Comparison of ENCODE assay signal across 23 cellular contexts in genomic region chr6:139330271-139330670, GRCh38. TPM values are rescaled to one million over a fixed set of nuclear protein-coding genes. Genes with fewer than 3 reads are reported as not detected.
DNase-seq lines count a peak whose midpoint lies in the region; ATAC-seq, FAIRE-seq and TF ChIP-seq lines count a peak whose summit lies in the region.
"Had no signal": no experiment of that assay in that cellular context is flagged by ENCODE, and none has a peak within 500 bp of the region (broad histone marks: within the 10 kb centered on the region; RNA-seq: fewer than 3 reads in every experiment).

No MANE protein-coding gene starts in this region.

- CTCF ChIA-PET in CD8-positive, alpha-beta T cell (lab: Charles Lee): interaction anchor here (1.0 to 1.2 kb wide), 2 partner anchors 18 to 111 kb away, joined by 3 to 4 read pairs; no protein-coding TSS in a partner anchor

- no peaks in the 10 kb centered on the region for H3K79me2 ChIP-seq in OCI-LY1 (ENCODE audit: insufficient read depth, low read length)

- peaks cover 15% of the 10 kb centered on the region for H3K4me1 Mint-ChIP-seq in CD8-positive, alpha-beta T cell (ENCODE audit: low read depth)

- ATAC-seq in CD8-positive, alpha-beta T cell: no peak
- ATAC-seq in GM18909 (IDR thresholded peaks at IDR 0.05; ENCODE audit: poor library complexity, unreplicated experiment): no peak
- ATAC-seq in GM19452 (IDR thresholded peaks at IDR 0.05; ENCODE audit: unreplicated experiment): no peak
- ATAC-seq: GM12878 had no signal

- H3F3A ChIP-seq in OCI-LY1 (ENCODE audit: insufficient read depth, low read length): peaks cover 12% of the 10 kb centered on the region; the same call in 1 of the 2 replicates

- H3K9me3 ChIP-seq in OCI-LY1 (ENCODE audit: low read length) (no peaks in the 10 kb centered on the region; the same call in 1 of the 2 replicates), uterus (no peaks in the 10 kb centered on the region)
- no peaks in the 10 kb centered on the region for H3K9me3 ChIP-seq in CD8-positive, alpha-beta T cell (ENCODE audit: low read length)
- H3K9me3 ChIP-seq: MG63 had no signal

- POLR2A ChIA-PET in CD8-positive, alpha-beta T cell (lab: Charles Lee): no interaction called here

- no peaks in the 10 kb centered on the region for H3K27me3 Mint-ChIP-seq in CD8-positive, alpha-beta T cell (ENCODE audit: low read depth)

- intact Hi-C loops in CD8-positive, alpha-beta T cell (cut with DNase I, micrococcal nuclease): no loop called here
- intact Hi-C loops in uterus (cut with DNase I; ENCODE audit: low total_unique reads): no loop called here

- no peaks in the 10 kb centered on the region for H3K27me3 ChIP-seq in OCI-LY1 (ENCODE audit: insufficient read depth, low read length)
- H3K27me3 ChIP-seq in CD8-positive, alpha-beta T cell (ENCODE audit: insufficient read depth, low read length): no peaks in the 10 kb centered on the region
- no peaks in the 10 kb centered on the region for H3K27me3 ChIP-seq in uterus
- H3K27me3 ChIP-seq: MG63 had no signal

- H3K9ac ChIP-seq in OCI-LY1 (ENCODE audit: low read length): 0 out of 2 replicates have a peak overlapping the region, but pooled peaks have one; percentile 14

- no peaks in the 10 kb centered on the region for H3K36me3 Mint-ChIP-seq in CD8-positive, alpha-beta T cell

- DNase-seq in GM12891 (ENCODE audit: insufficient read length, low spot score) (no peak), cerebellar cortex (ENCODE audit: low spot score) (peak; percentile 10), uterus (no peak)
- DNase-seq in CD8-positive, alpha-beta T cell: no peak
- DNase-seq: ACHN; COR-L47; DMS 273 treated with DMSO at 0.1 percent for 48 hours; H7; MG63; NCI-H1092 treated with DMSO at 0.1 percent for 48 hours; NCI-H146; NCI-H2029 treated with DMSO at 0.1 percent for 48 hours; NCI-H2171; NCI-H446 treated with DMSO at 0.1 percent for 48 hours; NK-92 treated with Interleukin-12 subunit alpha and Interleukin-12 subunit beta, amount 100 ng/mL, for 24 hours; OCI-M1; Right ventricle myocardium superior had no signal

- H3K36me3 ChIP-seq in OCI-LY1 (ENCODE audit: insufficient read depth, low read length): no peaks in the 10 kb centered on the region
- H3K36me3 ChIP-seq in CD8-positive, alpha-beta T cell (ENCODE audit: insufficient read depth, low read length): no peaks in the 10 kb centered on the region
- H3K36me3 ChIP-seq in uterus: no peaks in the 10 kb centered on the region
- H3K36me3 ChIP-seq: MG63 had no signal

- H3K4me2 ChIP-seq in OCI-LY1 (ENCODE audit: low read length): peak overlapping the region; percentile 15; the same call in 1 of the 2 replicates

- no peaks in the 10 kb centered on the region for H3K9me3 Mint-ChIP-seq in CD8-positive, alpha-beta T cell

- FAIRE-seq in GM12891 (lab: Jason Lieb, UNC): peak; percentile 78
- FAIRE-seq: GM12878, GM18507 had no signal

- no peaks in the 10 kb centered on the region for H3K9me2 ChIP-seq in OCI-LY1 (ENCODE audit: low read depth, low read length)

- TF ChIP-seq CTCF in OCI-LY1 (IDR thresholded peaks at IDR 0.05; ENCODE audit: low read length) (no peak), uterus (IDR thresholded peaks at IDR 0.05) (no peak)
- no peak for TF ChIP-seq CTCF in CD8-positive, alpha-beta T cell (IDR thresholded peaks at IDR 0.05)

- H3K4me3 Mint-ChIP-seq in CD8-positive, alpha-beta T cell: no peak overlapping the region
- H3K4me3 Mint-ChIP-seq: T-helper 1 cell treated with Interleukin-12 subunit alpha and Interleukin-12 subunit beta and Interleukin-4 antibody, amounts not matched to agents 30 μg/mL and 1 μg/mL, for 36 hours had no signal

- TF ChIP-seq POLR2A in GM12891 (IDR thresholded peaks at IDR 0.05; ENCODE audit: low read depth, low read length): no peak
- TF ChIP-seq POLR2A in uterus (IDR thresholded peaks at IDR 0.05): no peak

- H3K4me3 ChIP-seq in OCI-LY1 (ENCODE audit: low read depth, low read length, poor library complexity, severe bottlenecking) (no peak overlapping the region), uterus (no peak overlapping the region)
- no peak overlapping the region for H3K4me3 ChIP-seq in CD8-positive, alpha-beta T cell (ENCODE audit: low read depth, low read length)
- H3K4me3 ChIP-seq: GM12878, MG63 had no signal

- no peak overlapping the region for H3K27ac Mint-ChIP-seq in CD8-positive, alpha-beta T cell
- H3K27ac Mint-ChIP-seq: T-helper 1 cell treated with Interleukin-12 subunit alpha and Interleukin-12 subunit beta and Interleukin-4 antibody, amounts not matched to agents 30 μg/mL and 1 μg/mL, for 36 hours had no signal

- H4K20me1 ChIP-seq in OCI-LY1 (ENCODE audit: insufficient read depth, low read length): no peaks in the 10 kb centered on the region

- H2AFZ ChIP-seq in OCI-LY1 (ENCODE audit: low read length): peak overlapping the region; percentile 92

- H3K27ac ChIP-seq in OCI-LY1 (ENCODE audit: low read depth, low read length, poor library complexity, severe bottlenecking): peak overlapping the region; percentile 76
- no peak overlapping the region for H3K27ac ChIP-seq in CD8-positive, alpha-beta T cell (ENCODE audit: low read depth, low read length)
- H3K27ac ChIP-seq in uterus: no peak overlapping the region

- H3K4me1 ChIP-seq in OCI-LY1 (ENCODE audit: insufficient read depth, low read length, severe bottlenecking) (peaks cover 53% of the 10 kb centered on the region), uterus (no peaks in the 10 kb centered on the region)
- peaks cover 4% of the 10 kb centered on the region for H3K4me1 ChIP-seq in CD8-positive, alpha-beta T cell (ENCODE audit: insufficient read depth, low read length)

TF ChIP-seq in GM12891, 5 proteins besides CTCF, POLR2A, EP300 and RAD21:
- TF ChIP-seq POLR2AphosphoS5 (IDR thresholded peaks at IDR 0.05; ENCODE audit: low read depth, low read length) (no peak), TAF1 (IDR thresholded peaks at IDR 0.05; ENCODE audit: low read depth, low read length) (no peak)

RNA-seq across cellular contexts. Expression of gene TXLNB, which starts 38.5 kb away (rescaled TPM):
- 1.7 TPM for polyA plus RNA-seq in GM12891 (2012; ENCODE audit: low read depth, missing spikeins)
- under 1 TPM; 0.22 to 0.72 TPM for total RNA-seq in CD8-positive, alpha-beta T cell
- 1 to 10 TPM in 3 of 4 donors, under 1 TPM in 1; 0.26 to 2.5 (median 1.9) TPM for total RNA-seq in uterus
- total RNA-seq: H7 had no signal

RNA-seq across cellular contexts. Expression of gene CITED2, which starts 44.2 kb away (rescaled TPM):
- polyA plus RNA-seq in GM12891 (2012; ENCODE audit: low read depth, missing spikeins): 9.6 TPM
- total RNA-seq in CD8-positive, alpha-beta T cell: 100 to 1,000 TPM; 138 to 141 TPM
- 100 to 1,000 TPM in 3 of 4 donors, 10 to 100 TPM in 1; 53.4 to 260 (median 159) TPM for total RNA-seq in uterus
